17 cellular contexts compared by ENCODE assay signal in the genomic region with DNA sequence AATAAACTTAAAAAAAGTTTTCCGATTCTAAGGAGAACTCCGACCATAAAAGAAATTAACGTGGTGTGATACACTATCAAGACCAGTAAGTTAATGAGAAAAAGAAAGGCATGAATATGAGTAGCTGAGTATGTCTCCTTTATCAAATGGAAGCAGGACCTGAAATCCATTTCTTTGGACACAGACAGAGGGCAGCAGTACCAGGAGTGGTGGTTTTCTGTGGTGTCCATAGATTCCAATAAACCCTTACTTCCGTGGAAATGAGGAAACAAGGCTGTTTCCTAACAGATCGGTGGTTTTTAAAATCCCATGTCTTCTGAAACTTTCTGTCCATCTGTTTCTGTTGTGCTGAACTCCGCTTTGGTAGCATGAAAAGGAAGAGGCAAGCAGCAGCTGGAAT.
DNase-seq lines count a peak whose midpoint lies in the region; ATAC-seq and TF ChIP-seq lines count a peak whose summit lies in the region.
"Had no signal": no experiment of that assay in that cellular context is flagged by ENCODE, and none has a peak within 500 bp of the region (broad histone marks: within the 10 kb centered on the region; RNA-seq: fewer than 3 reads in every experiment).

No MANE protein-coding gene starts in this region.

- H3K4me1 ChIP-seq in mesenchymal stem cell (ENCODE audit: control insufficient read depth, insufficient read depth, low read depth, low read length) (no peaks in the 10 kb centered on the region), thyroid gland (peaks cover 4 to 6% of the 10 kb centered on the region in 2 donors)
- H3K4me1 ChIP-seq: heart right ventricle had no signal

- POLR2A ChIA-PET in GM10248 (lab: Yijun Ruan, JAX), result no interaction called here

- no peak overlapping the region for H4K91ac ChIP-seq in mesenchymal stem cell (ENCODE audit: low read length)

- intact Hi-C loops in thyroid gland (cut with DNase I), result no loop called here

- no peak overlapping the region for H3K9ac ChIP-seq in mesenchymal stem cell (ENCODE audit: low read length)

- H3K27me3 ChIP-seq in brain microvascular endothelial cell (replicated peaks) (no peaks in the 10 kb centered on the region), mesenchymal stem cell (ENCODE audit: control insufficient read depth in 1 of 2, insufficient read depth in 1 of 2, low read length in 2 of 2) (peaks cover 0 to 17% of the 10 kb centered on the region in 2 experiments), thyroid gland (no peaks in the 10 kb centered on the region)
- H3K27me3 ChIP-seq: heart right ventricle, SJCRH30 had no signal

- no peak overlapping the region for H3K23ac ChIP-seq in mesenchymal stem cell (ENCODE audit: low read length in 2 of 2)

- peaks cover 12 to 27% of the 10 kb centered on the region in 2 donors for H3K27me3 Mint-ChIP-seq in stimulated activated naive B cell treated with anti-CD40 and anti-IgM and Interleukin-4, amounts not matched to agents 10 μg/mL and 1 μg/mL and 100 μg/mL, for 72 hours
- H3K27me3 Mint-ChIP-seq: activated naive CD8-positive, alpha-beta T cell treated with anti-CD3 and anti-CD28 coated beads, Interleukin-2, amount 50 U/mL, for 24 hours had no signal

- no peak overlapping the region for H2AFZ ChIP-seq in mesenchymal stem cell (ENCODE audit: low read depth, low read length)

- no peak overlapping the region for H2AK5ac ChIP-seq in mesenchymal stem cell (ENCODE audit: low read length, severe bottlenecking)

- peaks cover 3% of the 10 kb centered on the region for H3K9me3 ChIP-seq in mesenchymal stem cell (ENCODE audit: control insufficient read depth, low read length)
- no peaks in the 10 kb centered on the region for H3K9me3 ChIP-seq in thyroid gland
- H3K9me3 ChIP-seq: heart right ventricle, SJCRH30 had no signal

- no peak overlapping the region for H3K4me3 Mint-ChIP-seq in stimulated activated naive B cell treated with anti-CD40 and anti-IgM and Interleukin-4, amounts not matched to agents 10 μg/mL and 1 μg/mL and 100 μg/mL, for 72 hours
- H3K4me3 Mint-ChIP-seq: activated naive CD8-positive, alpha-beta T cell treated with anti-CD3 and anti-CD28 coated beads, Interleukin-2, amount 50 U/mL, for 24 hours; neural crest cell had no signal

- H3K14ac ChIP-seq in mesenchymal stem cell (ENCODE audit: low read length in 2 of 2), result no peak overlapping the region

- DNase-seq in EH (ENCODE audit: low read depth), result peak; percentile 43
- DNase-seq in Kasumi-1 (lab: John Stamatoyannopoulos, UW), result peak; percentile 72 to 81
- DNase-seq in brain microvascular endothelial cell, result no peak
- DNase-seq in mesenchymal stem cell, result peak; percentile 8
- DNase-seq in AG08395 (ENCODE audit: low spot score), result no peak
- no peak for DNase-seq in GM10248 (ENCODE audit: extremely low spot score)
- DNase-seq in stimulated activated naive B cell treated with anti-CD40 and anti-IgM and Interleukin-4, amounts not matched to agents 10 μg/mL and 1 μg/mL and 100 μg/mL, for 72 hours, result no peak
- DNase-seq in thyroid gland, result no peak
- DNase-seq: activated naive CD8-positive, alpha-beta T cell treated with anti-CD3 and anti-CD28 coated beads, Interleukin-2, amount 50 U/mL, for 24 hours; GOT3; heart right ventricle; left ventricle myocardium superior; NCI-H146; NCI-H526; SJCRH30; small intestine had no signal

- in situ Hi-C loops in brain microvascular endothelial cell (cut with HindIII; ENCODE audit: low pct_ligation_motif_present, low sequenced_read_pairs), result no loop called here

- H2BK120ac ChIP-seq in mesenchymal stem cell (ENCODE audit: low read depth, low read length), result no peak overlapping the region

- peaks cover 0 to 2% of the 10 kb centered on the region in 2 donors for H3K9me3 Mint-ChIP-seq in stimulated activated naive B cell treated with anti-CD40 and anti-IgM and Interleukin-4, amounts not matched to agents 10 μg/mL and 1 μg/mL and 100 μg/mL, for 72 hours
- H3K9me3 Mint-ChIP-seq: activated naive CD8-positive, alpha-beta T cell treated with anti-CD3 and anti-CD28 coated beads, Interleukin-2, amount 50 U/mL, for 24 hours had no signal

- H2BK12ac ChIP-seq in mesenchymal stem cell (ENCODE audit: low read length in 2 of 2), result no peak overlapping the region

- no peak overlapping the region for H3K4me2 ChIP-seq in mesenchymal stem cell (ENCODE audit: low read length, poor library complexity, severe bottlenecking)

- H2BK5ac ChIP-seq in mesenchymal stem cell (ENCODE audit: low read depth, low read length, poor library complexity, severe bottlenecking), result no peak overlapping the region

- peak; percentile 33 for TF ChIP-seq CTCF in brain microvascular endothelial cell (IDR thresholded peaks at IDR 0.05; ENCODE audit: low read depth, low read length, missing control alignments)
- TF ChIP-seq CTCF in GM10248 (IDR thresholded peaks at IDR 0.05; ENCODE audit: control extremely low read depth, extremely low read depth, low read depth, missing control alignments), result no peak
- TF ChIP-seq CTCF in thyroid gland (IDR thresholded peaks at IDR 0.05), result no peak

- H3K4me1 Mint-ChIP-seq in stimulated activated naive B cell treated with anti-CD40 and anti-IgM and Interleukin-4, amounts not matched to agents 10 μg/mL and 1 μg/mL and 100 μg/mL, for 72 hours, result no peaks in the 10 kb centered on the region
- H3K4me1 Mint-ChIP-seq: neural crest cell had no signal

- no peak overlapping the region for H3K18ac ChIP-seq in mesenchymal stem cell (ENCODE audit: low read depth in 1 of 2, low read length in 2 of 2)

- no peaks in the 10 kb centered on the region for H3K79me1 ChIP-seq in mesenchymal stem cell (replicated peaks; ENCODE audit: low read length, poor library complexity, severe bottlenecking)

- CTCF ChIA-PET in GM10248 (lab: Yijun Ruan, JAX), result interaction anchor here (0.7 to 1.2 kb wide), 2 partner anchors 13 to 182 kb away, joined by 3 to 4 read pairs; no protein-coding TSS in a partner anchor

- no peak for ATAC-seq in stimulated activated naive B cell treated with anti-CD40 and anti-IgM and Interleukin-4, amounts not matched to agents 10 μg/mL and 1 μg/mL and 100 μg/mL, for 72 hours (replicated peaks)
- ATAC-seq: activated naive CD8-positive, alpha-beta T cell treated with anti-CD3 and anti-CD28 coated beads, Interleukin-2, amount 50 U/mL, for 24 hours; heart right ventricle; left ventricle myocardium superior had no signal

- H3K27ac Mint-ChIP-seq in stimulated activated naive B cell treated with anti-CD40 and anti-IgM and Interleukin-4, amounts not matched to agents 10 μg/mL and 1 μg/mL and 100 μg/mL, for 72 hours, result no peak overlapping the region
- H3K27ac Mint-ChIP-seq: activated naive CD8-positive, alpha-beta T cell treated with anti-CD3 and anti-CD28 coated beads, Interleukin-2, amount 50 U/mL, for 24 hours had no signal

- no peaks in the 10 kb centered on the region for H3K36me3 ChIP-seq in brain microvascular endothelial cell (replicated peaks)
- no peaks in the 10 kb centered on the region for H3K36me3 ChIP-seq in mesenchymal stem cell (ENCODE audit: control insufficient read depth in 1 of 2, insufficient read depth in 2 of 2, low read depth in 1 of 2, low read length in 2 of 2)
- no peaks in the 10 kb centered on the region for H3K36me3 ChIP-seq in thyroid gland
- H3K36me3 ChIP-seq: heart right ventricle, SJCRH30 had no signal

- WGBS in mesenchymal stem cell, result 89% methylated on average over 5 of the region's 6 CpGs
- 73 to 85% methylated on average over 6 of the region's 6 CpGs for WGBS in thyroid gland, 2 donors

- no peak overlapping the region for H3K27ac ChIP-seq in brain microvascular endothelial cell
- no peak overlapping the region for H3K27ac ChIP-seq in mesenchymal stem cell (ENCODE audit: low read length, poor library complexity, severe bottlenecking)
- H3K27ac ChIP-seq in thyroid gland, result no peak overlapping the region
- H3K27ac ChIP-seq: heart right ventricle, SJCRH30 had no signal

- H3K4me3 ChIP-seq in brain microvascular endothelial cell (ENCODE audit: low read depth, low read length) (no peak overlapping the region), mesenchymal stem cell (ENCODE audit: insufficient read depth in 1 of 2, low read depth in 1 of 2, low read length in 2 of 2) (no peak overlapping the region), thyroid gland (replicated peaks in 1 of 3) (no peak overlapping the region)
- H3K4me3 ChIP-seq: heart right ventricle, SJCRH30 had no signal

- H3K36me3 Mint-ChIP-seq in stimulated activated naive B cell treated with anti-CD40 and anti-IgM and Interleukin-4, amounts not matched to agents 10 μg/mL and 1 μg/mL and 100 μg/mL, for 72 hours, result no peaks in the 10 kb centered on the region

- H3K4ac ChIP-seq in mesenchymal stem cell (ENCODE audit: low read depth in 1 of 2, low read length in 2 of 2), result no peak overlapping the region

- no peak overlapping the region for H2BK15ac ChIP-seq in mesenchymal stem cell (ENCODE audit: low read depth, poor library complexity, severe bottlenecking)

- no peak for TF ChIP-seq POLR2A in thyroid gland (IDR thresholded peaks at IDR 0.05)

- H4K8ac ChIP-seq in mesenchymal stem cell (ENCODE audit: low read length), result no peak overlapping the region

Comparison
In these comparisons a context has a peak if more than half of its experiments do, and no peak if none do; other contexts are left out.
1. DNase-seq: peak in EH (single experiment), Kasumi-1 (2 of 2) and mesenchymal stem cell (single experiment); none in brain microvascular endothelial cell (single experiment), AG08395 (single experiment), GM10248 (single experiment), stimulated activated naive B cell treated with anti-CD40 and anti-IgM and Interleukin-4, amounts not matched to agents 10 μg/mL and 1 μg/mL and 100 μg/mL, for 72 hours (single experiment) and thyroid gland (0 of 2).